Comparison of ENCODE assay signal across 1 cellular context in genomic region chr9:79116064-79116463, GRCh38.
TF ChIP-seq lines count a peak whose summit lies in the region.

No MANE protein-coding gene starts in this region.

TF ChIP-seq in HepG2, 621 proteins besides CTCF, POLR2A, EP300 and RAD21 (continued from another document):
- TF ChIP-seq, protein P1, sequence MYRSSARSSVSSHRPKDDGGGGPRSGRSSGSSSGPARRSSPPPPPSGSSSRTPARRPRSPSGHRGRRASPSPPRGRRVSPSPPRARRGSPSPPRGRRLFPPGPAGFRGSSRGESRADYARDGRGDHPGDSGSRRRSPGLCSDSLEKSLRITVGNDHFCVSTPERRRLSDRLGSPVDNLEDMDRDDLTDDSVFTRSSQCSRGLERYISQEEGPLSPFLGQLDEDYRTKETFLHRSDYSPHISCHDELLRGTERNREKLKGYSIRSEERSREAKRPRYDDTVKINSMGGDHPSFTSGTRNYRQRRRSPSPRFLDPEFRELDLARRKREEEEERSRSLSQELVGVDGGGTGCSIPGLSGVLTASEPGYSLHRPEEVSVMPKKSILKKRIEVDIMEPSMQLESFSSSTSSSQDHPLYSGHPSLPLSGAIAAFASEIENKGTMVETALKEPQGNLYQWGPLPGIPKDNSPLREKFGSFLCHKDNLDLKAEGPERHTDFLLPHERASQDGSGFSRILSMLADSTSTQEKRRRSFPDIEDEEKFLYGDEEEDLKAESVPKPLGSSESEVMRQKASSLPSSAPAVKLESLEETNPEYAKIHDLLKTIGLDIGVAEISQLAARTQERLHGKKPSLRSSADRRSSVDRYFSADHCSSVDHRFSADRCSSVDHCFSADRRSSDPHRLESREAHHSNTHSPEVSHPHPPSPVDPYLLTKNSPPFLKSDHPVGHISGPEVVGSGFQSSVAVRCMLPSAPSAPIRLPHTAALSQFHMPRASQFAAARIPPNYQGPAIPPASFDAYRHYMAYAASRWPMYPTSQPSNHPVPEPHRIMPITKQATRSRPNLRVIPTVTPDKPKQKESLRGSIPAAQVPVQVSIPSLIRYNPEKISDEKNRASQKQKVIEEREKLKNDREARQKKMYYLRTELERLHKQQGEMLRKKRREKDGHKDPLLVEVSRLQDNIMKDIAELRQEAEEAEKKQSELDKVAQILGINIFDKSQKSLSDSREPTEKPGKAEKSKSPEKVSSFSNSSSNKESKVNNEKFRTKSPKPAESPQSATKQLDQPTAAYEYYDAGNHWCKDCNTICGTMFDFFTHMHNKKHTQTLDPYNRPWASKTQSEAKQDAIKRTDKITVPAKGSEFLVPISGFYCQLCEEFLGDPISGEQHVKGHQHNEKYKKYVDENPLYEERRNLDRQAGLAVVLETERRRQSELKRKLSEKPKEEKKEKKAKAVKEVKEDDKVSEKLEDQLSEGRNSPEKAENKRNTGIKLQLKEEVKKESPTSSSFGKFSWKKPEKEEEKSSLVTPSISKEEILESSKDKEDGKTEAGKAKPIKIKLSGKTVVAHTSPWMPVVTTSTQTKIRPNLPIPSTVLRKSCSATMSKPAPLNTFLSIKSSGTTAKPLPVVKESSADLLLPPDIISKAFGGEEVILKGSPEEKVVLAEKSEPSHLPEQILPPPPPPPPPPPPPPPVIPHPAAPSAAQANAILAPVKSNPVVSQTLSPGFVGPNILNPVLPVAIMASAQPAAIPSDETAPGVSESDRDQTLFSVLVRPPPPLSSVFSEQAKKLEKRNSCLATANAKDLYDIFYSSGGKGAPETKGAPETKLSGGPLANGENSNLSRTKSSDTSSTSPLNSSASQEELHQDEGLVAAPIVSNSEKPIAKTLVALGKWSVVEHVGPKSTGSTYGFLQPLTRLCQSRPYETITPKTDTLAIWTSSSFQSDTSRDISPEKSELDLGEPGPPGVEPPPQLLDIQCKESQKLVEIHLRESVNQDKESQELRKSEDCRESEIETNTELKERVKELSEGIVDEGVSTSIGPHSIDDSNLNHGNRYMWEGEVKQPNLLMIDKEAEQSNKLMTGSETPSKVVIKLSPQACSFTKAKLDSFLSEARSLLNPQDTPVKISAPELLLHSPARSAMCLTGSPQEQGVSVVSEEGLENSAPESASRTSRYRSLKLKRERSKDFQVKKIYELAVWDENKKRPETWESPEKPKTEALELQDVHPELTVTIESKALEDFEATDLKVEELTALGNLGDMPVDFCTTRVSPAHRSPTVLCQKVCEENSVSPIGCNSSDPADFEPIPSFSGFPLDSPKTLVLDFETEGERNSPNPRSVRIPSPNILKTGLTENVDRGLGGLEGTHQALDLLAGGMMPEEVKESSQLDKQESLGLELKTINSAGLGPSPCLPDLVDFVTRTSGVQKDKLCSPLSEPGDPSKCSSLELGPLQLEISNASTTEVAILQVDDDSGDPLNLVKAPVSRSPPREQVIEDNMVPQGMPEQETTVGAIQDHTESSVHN (CRISPR knock-in tag; IDR thresholded peaks at IDR 0.05): no peak
- TF ChIP-seq ZNF121 (CRISPR knock-in tag; IDR thresholded peaks at IDR 0.05) (no peak), HMGA1 (CRISPR knock-in tag; conservative IDR thresholded peaks at IDR 0.05) (no peak), LRRFIP1 (CRISPR knock-in tag; conservative IDR thresholded peaks at IDR 0.05) (no peak), EHMT2 (IDR thresholded peaks at IDR 0.05; ENCODE audit: borderline replicate concordance, low read depth, low read length) (no peak), ZBTB8A (CRISPR knock-in tag; IDR thresholded peaks at IDR 0.05; ENCODE audit: borderline replicate concordance, low read depth) (no peak), ARID5B (CRISPR knock-in tag; IDR thresholded peaks at IDR 0.05) (no peak), ZMAT3 (CRISPR knock-in tag; conservative IDR thresholded peaks at IDR 0.05) (no peak), SMAD1 (CRISPR knock-in tag; IDR thresholded peaks at IDR 0.05; ENCODE audit: borderline replicate concordance, low read depth) (no peak)
- TF ChIP-seq, protein P2, sequence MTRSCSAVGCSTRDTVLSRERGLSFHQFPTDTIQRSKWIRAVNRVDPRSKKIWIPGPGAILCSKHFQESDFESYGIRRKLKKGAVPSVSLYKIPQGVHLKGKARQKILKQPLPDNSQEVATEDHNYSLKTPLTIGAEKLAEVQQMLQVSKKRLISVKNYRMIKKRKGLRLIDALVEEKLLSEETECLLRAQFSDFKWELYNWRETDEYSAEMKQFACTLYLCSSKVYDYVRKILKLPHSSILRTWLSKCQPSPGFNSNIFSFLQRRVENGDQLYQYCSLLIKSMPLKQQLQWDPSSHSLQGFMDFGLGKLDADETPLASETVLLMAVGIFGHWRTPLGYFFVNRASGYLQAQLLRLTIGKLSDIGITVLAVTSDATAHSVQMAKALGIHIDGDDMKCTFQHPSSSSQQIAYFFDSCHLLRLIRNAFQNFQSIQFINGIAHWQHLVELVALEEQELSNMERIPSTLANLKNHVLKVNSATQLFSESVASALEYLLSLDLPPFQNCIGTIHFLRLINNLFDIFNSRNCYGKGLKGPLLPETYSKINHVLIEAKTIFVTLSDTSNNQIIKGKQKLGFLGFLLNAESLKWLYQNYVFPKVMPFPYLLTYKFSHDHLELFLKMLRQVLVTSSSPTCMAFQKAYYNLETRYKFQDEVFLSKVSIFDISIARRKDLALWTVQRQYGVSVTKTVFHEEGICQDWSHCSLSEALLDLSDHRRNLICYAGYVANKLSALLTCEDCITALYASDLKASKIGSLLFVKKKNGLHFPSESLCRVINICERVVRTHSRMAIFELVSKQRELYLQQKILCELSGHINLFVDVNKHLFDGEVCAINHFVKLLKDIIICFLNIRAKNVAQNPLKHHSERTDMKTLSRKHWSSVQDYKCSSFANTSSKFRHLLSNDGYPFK (CRISPR knock-in tag; IDR thresholded peaks at IDR 0.05; ENCODE audit: borderline replicate concordance): no peak
